19 cellular contexts compared by ENCODE assay signal in the genomic region with DNA sequence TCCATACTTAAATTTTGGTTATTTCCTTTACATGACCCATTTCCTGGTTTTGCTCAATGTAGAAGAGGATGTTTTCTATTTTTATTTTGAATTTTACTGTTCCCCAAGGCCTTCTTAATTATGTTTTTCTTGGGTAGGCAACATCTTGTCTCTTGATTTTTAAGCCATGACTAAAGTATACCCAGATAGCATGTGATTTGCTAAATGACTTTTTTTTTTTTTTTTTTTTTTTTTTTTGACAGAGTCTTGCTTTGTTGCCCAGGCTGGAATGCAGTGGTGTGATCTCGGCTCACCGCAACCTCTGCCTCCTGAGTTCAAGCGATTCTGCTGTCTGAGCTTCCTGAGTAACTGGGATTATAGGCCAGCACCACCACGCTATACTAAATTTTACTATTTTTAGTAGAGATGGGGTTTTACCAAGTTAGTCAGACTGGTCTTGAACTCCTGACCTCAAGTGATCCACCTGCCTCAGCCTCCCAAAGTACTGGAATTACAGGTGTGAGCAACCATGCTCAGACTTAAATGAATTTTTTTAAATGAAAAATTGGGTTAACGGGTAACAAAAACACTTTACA.
DNase-seq lines count a peak whose midpoint lies in the region; ATAC-seq, FAIRE-seq and TF ChIP-seq lines count a peak whose summit lies in the region.
"Had no signal": no experiment of that assay in that cellular context is flagged by ENCODE, and none has a peak within 500 bp of the region (broad histone marks: within the 10 kb centered on the region; RNA-seq: fewer than 3 reads in every experiment).

No MANE protein-coding gene starts in this region.

- H4K8ac ChIP-seq in trophoblast cell (ENCODE audit: low read depth, low read length) = no peak overlapping the region

- FAIRE-seq in RCC 7860 (lab: Jason Lieb, UNC) = no peak
- FAIRE-seq: GM19239 had no signal

- no peak overlapping the region for H3K4ac ChIP-seq in trophoblast cell (ENCODE audit: low read depth, low read length)

- TF ChIP-seq POLR2A in prostate gland (IDR thresholded peaks at IDR 0.05) = no peak

- H3K27me3 ChIP-seq in trophoblast cell (ENCODE audit: insufficient read depth, low read length) (no peaks in the 10 kb centered on the region), prostate gland (replicated peaks; ENCODE audit: insufficient read depth) (no peaks in the 10 kb centered on the region)
- H3K27me3 ChIP-seq: MG63 had no signal

- peak overlapping the region; percentile 22 for H4K91ac ChIP-seq in trophoblast cell (ENCODE audit: low read depth, low read length)

- no peak overlapping the region for H3K4me2 ChIP-seq in trophoblast cell (ENCODE audit: low read length)

- WGBS in trophoblast cell (ENCODE audit: extremely low coverage, insufficient coverage, insufficient read length) = no CpG with 5 or more reads among the region's 5 CpGs
- 95% methylated on average over 5 of the region's 5 CpGs for WGBS in prostate gland

- peaks cover 2% of the 10 kb centered on the region in 2 experiments for H3K4me1 ChIP-seq in trophoblast cell (ENCODE audit: control insufficient read depth in 1 of 2, insufficient read depth in 2 of 2, low read length in 2 of 2)
- H3K4me1 ChIP-seq in prostate gland (replicated peaks) = no peaks in the 10 kb centered on the region

- H2BK5ac ChIP-seq in trophoblast cell (ENCODE audit: low read depth, low read length, poor library complexity) = peak overlapping the region; percentile 18

- intact Hi-C loops in prostate gland (cut with DNase I) = no loop called here

- no peak overlapping the region for H3K9ac ChIP-seq in trophoblast cell (ENCODE audit: low read length)

- H2BK12ac ChIP-seq in trophoblast cell (ENCODE audit: low read length) = peak overlapping the region; percentile 82

- H3K18ac ChIP-seq in trophoblast cell (ENCODE audit: low read length) = no peak overlapping the region

- H3K9me3 ChIP-seq in trophoblast cell (ENCODE audit: insufficient read depth, low read depth, low read length) (peaks cover 2% of the 10 kb centered on the region), prostate gland (no peaks in the 10 kb centered on the region)
- H3K9me3 ChIP-seq: MG63 had no signal

- H3K4me3 ChIP-seq in AG10803 (ENCODE audit: low read length) (no peak overlapping the region), trophoblast cell (ENCODE audit: low read depth, low read length) (no peak overlapping the region), prostate gland (no peak overlapping the region)
- H3K4me3 ChIP-seq: MG63 had no signal

- no peak overlapping the region for H3K23ac ChIP-seq in trophoblast cell (ENCODE audit: low read length)

- H3K27ac ChIP-seq in trophoblast cell (ENCODE audit: low read depth, low read length) = no peak overlapping the region
- no peak overlapping the region for H3K27ac ChIP-seq in prostate gland

- peaks cover 4% of the 10 kb centered on the region for H3K79me1 ChIP-seq in trophoblast cell (ENCODE audit: low read length)

- H3K14ac ChIP-seq in trophoblast cell (ENCODE audit: low read length) = no peak overlapping the region

- ATAC-seq in HG02885 (IDR thresholded peaks at IDR 0.05; ENCODE audit: poor library complexity, unreplicated experiment) = no peak

- H2AK5ac ChIP-seq in trophoblast cell (ENCODE audit: low read length) = no peak overlapping the region

- H4K12ac ChIP-seq in trophoblast cell (ENCODE audit: low read depth, low read length) = no peak overlapping the region

- H3K79me2 ChIP-seq in trophoblast cell (ENCODE audit: control insufficient read depth, insufficient read depth, low read length, poor library complexity) = no peaks in the 10 kb centered on the region

- H3K36me3 ChIP-seq in trophoblast cell (ENCODE audit: control insufficient read depth in 1 of 2, insufficient read depth in 2 of 2, low read length in 2 of 2) (no peaks in the 10 kb centered on the region), prostate gland (no peaks in the 10 kb centered on the region)
- H3K36me3 ChIP-seq: MG63 had no signal

- H2BK120ac ChIP-seq in trophoblast cell (ENCODE audit: insufficient read depth, low read length, poor library complexity) = peak overlapping the region; percentile 39

- TF ChIP-seq CTCF in AG10803 (conservative IDR thresholded peaks at IDR 0.05; ENCODE audit: low read length) (no peak), prostate gland (IDR thresholded peaks at IDR 0.05) (no peak)

- DNase-seq in AG10803 (ENCODE audit: low read depth) (peak; percentile 43), RCC 7860 (ENCODE audit: low spot score) (peak; percentile 53), fibroblast of gingiva (ENCODE audit: low read depth) (peak; percentile 24), trophoblast cell (no peak), prostate gland (ENCODE audit: low spot score) (no peak), T-helper 9 cell (no peak)
- DNase-seq in stimulated activated CD4-positive, alpha-beta T cell treated with anti-CD3 and anti-CD28 coated beads, Interleukin-2, amount 100 ng/mL, for 48 hours = no peak
- DNase-seq: CD4-positive, alpha-beta T cell; DND-41; GF-D8; GOT3; KG1; MG63; NCI-H1105 treated with DMSO at 0.1 percent for 48 hours; NCI-H187; NCI-H69; Right ventricle myocardium superior had no signal

- no peak overlapping the region for H2AFZ ChIP-seq in trophoblast cell (ENCODE audit: insufficient read depth, low read length, poor library complexity)

Comparison
In these comparisons a context has a peak if more than half of its experiments do, and no peak if none do; other contexts are left out.
1. DNase-seq: peak in AG10803 (single experiment), RCC 7860 (single experiment) and fibroblast of gingiva (single experiment); none in trophoblast cell (0 of 2), prostate gland (single experiment), T-helper 9 cell (single experiment) and stimulated activated CD4-positive, alpha-beta T cell treated with anti-CD3 and anti-CD28 coated beads, Interleukin-2, amount 100 ng/mL, for 48 hours (0 of 2).